8 cellular contexts compared by ENCODE assay signal in genomic region chr17:1227917-1228751, GRCh38. TPM values are rescaled to one million over a fixed set of nuclear protein-coding genes. Genes with fewer than 3 reads are reported as not detected.
DNase-seq lines count a peak whose midpoint lies in the region; ATAC-seq and TF ChIP-seq lines count a peak whose summit lies in the region.

No MANE protein-coding gene starts in this region.

- H3K4me3 Mint-ChIP-seq in activated naive CD8-positive, alpha-beta T cell treated with anti-CD3 and anti-CD28 coated beads for 36 hours, result peak overlapping the region; percentile 66
- peak overlapping the region; percentile 82 for H3K4me3 Mint-ChIP-seq in type B pancreatic cell

- 17% methylated on average over 52 of the region's 52 CpGs for WGBS in HUES64

- H3K4me1 ChIP-seq in HUES64 (ENCODE audit: insufficient read depth, low read length) (no peaks in the 10 kb centered on the region), lower lobe of right lung (peaks cover 33% of the 10 kb centered on the region)

- H3K27ac ChIP-seq in HUES64 (ENCODE audit: low read depth, low read length), result no peak overlapping the region
- H3K27ac ChIP-seq in lower lobe of right lung, result peak overlapping the region; percentile 76

- TF ChIP-seq CTCF in lower lobe of right lung (IDR thresholded peaks at IDR 0.05) (no peak), type B pancreatic cell (conservative IDR thresholded peaks at IDR 0.05) (no peak)

- no peak overlapping the region for H3K27ac Mint-ChIP-seq in activated naive CD8-positive, alpha-beta T cell treated with anti-CD3 and anti-CD28 coated beads for 36 hours
- no peak overlapping the region for H3K27ac Mint-ChIP-seq in type B pancreatic cell

- H3K9ac ChIP-seq in HUES64 (ENCODE audit: low read depth, low read length), result no peak overlapping the region

- H3K4me3 ChIP-seq in HUES64 (ENCODE audit: low read length), result peak overlapping the region; percentile 28
- peak overlapping the region; percentile 70 for H3K4me3 ChIP-seq in lower lobe of right lung

- no peaks in the 10 kb centered on the region for H3K9me3 Mint-ChIP-seq in activated naive CD8-positive, alpha-beta T cell treated with anti-CD3 and anti-CD28 coated beads for 36 hours
- H3K9me3 Mint-ChIP-seq in type B pancreatic cell, result no peaks in the 10 kb centered on the region

- intact Hi-C loops in lower lobe of right lung (cut with DNase I), result no loop called here

- H3K9me3 ChIP-seq in HUES64 (ENCODE audit: insufficient read depth, low read depth, low read length) (no peaks in the 10 kb centered on the region), lower lobe of right lung (no peaks in the 10 kb centered on the region)

- ATAC-seq in lower lobe of right lung, result peak in 1 of 2 donors; percentile 28

- peaks cover 13% of the 10 kb centered on the region for H3K4me1 Mint-ChIP-seq in activated naive CD8-positive, alpha-beta T cell treated with anti-CD3 and anti-CD28 coated beads for 36 hours
- no peaks in the 10 kb centered on the region for H3K4me1 Mint-ChIP-seq in type B pancreatic cell (ENCODE audit: unreplicated experiment)

- peak; percentile 67 for DNase-seq in activated effector memory CD4-positive, alpha-beta T cell treated with anti-CD3 and anti-CD28 coated beads, Interleukin-2, amount 50 U/mL, for 16 hours
- no peak for DNase-seq in activated effector memory CD4-positive, alpha-beta T cell treated with Interleukin-2 at 50 U/mL for 16 hours
- peak; percentile 14 for DNase-seq in activated naive CD8-positive, alpha-beta T cell treated with anti-CD3 and anti-CD28 coated beads for 36 hours
- peak; percentile 61 for DNase-seq in lower lobe of right lung
- no peak for DNase-seq in type B pancreatic cell (ENCODE audit: extremely low spot score, unreplicated experiment)
- no peak for DNase-seq in NCI-H1048 (lab: John Stamatoyannopoulos, UW)
- DNase-seq in mesenteric fat pad (ENCODE audit: low spot score), result no peak

- peaks cover 79% of the 10 kb centered on the region for H3K27me3 ChIP-seq in HUES64 (ENCODE audit: insufficient read depth, low read length)
- peaks cover 35% of the 10 kb centered on the region for H3K27me3 ChIP-seq in lower lobe of right lung (ENCODE audit: low read depth)

- H3K27me3 Mint-ChIP-seq in activated naive CD8-positive, alpha-beta T cell treated with anti-CD3 and anti-CD28 coated beads for 36 hours, result peaks cover 57% of the 10 kb centered on the region
- peaks cover 80% of the 10 kb centered on the region for H3K27me3 Mint-ChIP-seq in type B pancreatic cell

- H3K36me3 ChIP-seq in HUES64 (ENCODE audit: insufficient read depth, low read length) (no peaks in the 10 kb centered on the region), lower lobe of right lung (no peaks in the 10 kb centered on the region)

- H3K36me3 Mint-ChIP-seq in activated naive CD8-positive, alpha-beta T cell treated with anti-CD3 and anti-CD28 coated beads for 36 hours, result no peaks in the 10 kb centered on the region
- no peaks in the 10 kb centered on the region for H3K36me3 Mint-ChIP-seq in type B pancreatic cell

RNA-seq across cellular contexts. Expression of gene BHLHA9, which starts 42.1 kb away (rescaled TPM):
- not detected for polyA plus RNA-seq in HUES64 (2013, experiment 1 of 2)
- polyA plus RNA-seq in HUES64 (2013, experiment 2 of 2), result not detected
- total RNA-seq in activated naive CD8-positive, alpha-beta T cell treated with anti-CD3 and anti-CD28 coated beads for 36 hours, result not detected
- not detected for total RNA-seq in lower lobe of right lung
- total RNA-seq in type B pancreatic cell (ENCODE audit: low replicate concordance), result not detected in 2 replicates
- not detected for total RNA-seq in mesenteric fat pad

RNA-seq across cellular contexts. Expression of gene ABR, which starts 48.4 kb away (rescaled TPM):
- 21.9 TPM for polyA plus RNA-seq in HUES64 (2013, experiment 1 of 2)
- 25.4 TPM for polyA plus RNA-seq in HUES64 (2013, experiment 2 of 2)
- 10 to 100 TPM; 31.6 to 35.1 TPM for total RNA-seq in activated naive CD8-positive, alpha-beta T cell treated with anti-CD3 and anti-CD28 coated beads for 36 hours
- total RNA-seq in lower lobe of right lung (212 TPM), type B pancreatic cell (ENCODE audit: low replicate concordance) (50.7 and 63.6 TPM in 2 replicates), mesenteric fat pad (103 TPM)

RNA-seq across cellular contexts. Expression of gene TRARG1, which starts 51.3 kb away (rescaled TPM):
- polyA plus RNA-seq in HUES64 (2013, experiment 1 of 2), result not detected
- polyA plus RNA-seq in HUES64 (2013, experiment 2 of 2), result not detected
- not detected for total RNA-seq in activated naive CD8-positive, alpha-beta T cell treated with anti-CD3 and anti-CD28 coated beads for 36 hours
- total RNA-seq in lower lobe of right lung (not detected), type B pancreatic cell (ENCODE audit: low replicate concordance) (not detected in 2 replicates), mesenteric fat pad (241 TPM)

Comparison
In these comparisons a context has a peak if more than half of its experiments do, and no peak if none do; other contexts are left out.
1. DNase-seq: peak in activated effector memory CD4-positive, alpha-beta T cell treated with anti-CD3 and anti-CD28 coated beads, Interleukin-2, amount 50 U/mL, for 16 hours (single experiment), activated naive CD8-positive, alpha-beta T cell treated with anti-CD3 and anti-CD28 coated beads for 36 hours (single experiment) and lower lobe of right lung (single experiment); none in activated effector memory CD4-positive, alpha-beta T cell treated with Interleukin-2 at 50 U/mL for 16 hours (single experiment), type B pancreatic cell (single experiment), NCI-H1048 (single experiment) and mesenteric fat pad (single experiment).
2. RNA of gene TRARG1, which starts 51.3 kb away (total RNA-seq): 241 TPM in mesenteric fat pad (single experiment); not detected in lower lobe of right lung (single experiment), not detected in type B pancreatic cell and not detected in activated naive CD8-positive, alpha-beta T cell treated with anti-CD3 and anti-CD28 coated beads for 36 hours; every median in the first group is over 100 times any median in the second.